ENCODE assay signal across 9 cellular contexts in genomic region chr18:34592961-34593382, GRCh38.
DNase-seq lines count a peak whose midpoint lies in the region; ATAC-seq, FAIRE-seq and TF ChIP-seq lines count a peak whose summit lies in the region.
"Had no signal": no experiment of that assay in that cellular context is flagged by ENCODE, and none has a peak within 500 bp of the region (broad histone marks: within the 10 kb centered on the region; RNA-seq: fewer than 3 reads in every experiment).

No MANE protein-coding gene starts in this region.

- H3K4me1 ChIP-seq in astrocyte (ENCODE audit: insufficient read depth, low read length): no peaks in the 10 kb centered on the region
- H3K4me1 ChIP-seq in CD8-positive, alpha-beta T cell (ENCODE audit: insufficient read depth, low read length): no peaks in the 10 kb centered on the region

- peak overlapping the region; percentile 88 for H3K4me3 Mint-ChIP-seq in astrocyte (ENCODE audit: unreplicated experiment)
- H3K4me3 Mint-ChIP-seq in CD8-positive, alpha-beta T cell: no peak overlapping the region

- no peaks in the 10 kb centered on the region for H4K20me1 ChIP-seq in astrocyte (ENCODE audit: insufficient read depth, low read length)

- no peaks in the 10 kb centered on the region for H3K36me3 ChIP-seq in astrocyte (ENCODE audit: insufficient read depth, low read length)
- H3K36me3 ChIP-seq in CD8-positive, alpha-beta T cell (ENCODE audit: insufficient read depth, low read length): no peaks in the 10 kb centered on the region

- peak overlapping the region; percentile 70 for H3K27ac ChIP-seq in astrocyte (ENCODE audit: low read depth, low read length)
- no peak overlapping the region for H3K27ac ChIP-seq in CD8-positive, alpha-beta T cell (ENCODE audit: low read depth, low read length)

- POLR2A ChIA-PET in CD8-positive, alpha-beta T cell (lab: Charles Lee): no interaction called here

- FAIRE-seq in astrocyte (lab: Jason Lieb, UNC): peak; percentile 37
- FAIRE-seq: GM18507 had no signal

- H3K27me3 ChIP-seq in astrocyte (ENCODE audit: insufficient read depth, low read length): no peaks in the 10 kb centered on the region
- H3K27me3 ChIP-seq in CD8-positive, alpha-beta T cell (ENCODE audit: insufficient read depth, low read length): no peaks in the 10 kb centered on the region

- H3K27me3 Mint-ChIP-seq in astrocyte (ENCODE audit: low read depth, unreplicated experiment): no peaks in the 10 kb centered on the region
- no peaks in the 10 kb centered on the region for H3K27me3 Mint-ChIP-seq in CD8-positive, alpha-beta T cell (ENCODE audit: low read depth)

- H2AFZ ChIP-seq in astrocyte (ENCODE audit: low read depth, low read length): peak overlapping the region; percentile 81

- peak overlapping the region; percentile 76 for H3K9ac ChIP-seq in astrocyte (ENCODE audit: low read length)

- TF ChIP-seq CTCF in astrocyte (IDR thresholded peaks at IDR 0.05; ENCODE audit: insufficient read depth, low read depth, low read length): no peak
- no peak for TF ChIP-seq CTCF in CD8-positive, alpha-beta T cell (IDR thresholded peaks at IDR 0.05)

- H3K36me3 Mint-ChIP-seq in astrocyte (ENCODE audit: low read depth, unreplicated experiment): no peaks in the 10 kb centered on the region
- H3K36me3 Mint-ChIP-seq in CD8-positive, alpha-beta T cell: no peaks in the 10 kb centered on the region

- ATAC-seq in left ventricle myocardium superior (peak; percentile 93), HG02763 (IDR thresholded peaks at IDR 0.05; ENCODE audit: unreplicated experiment) (no peak)
- ATAC-seq in CD8-positive, alpha-beta T cell: no peak

- intact Hi-C loops in left ventricle myocardium superior (cut with micrococcal nuclease): loop anchor here (5.0 kb wide), 1 partner anchor 96 kb away; no protein-coding TSS in a partner anchor
- intact Hi-C loops in posterior cingulate gyrus (cut with DNase I): loop anchor here (5.0 kb wide), 1 partner anchor 96 kb away; no protein-coding TSS in a partner anchor
- intact Hi-C loops in CD8-positive, alpha-beta T cell (cut with DNase I, micrococcal nuclease): no loop called here

- in situ Hi-C loops in G401 (cut with HindIII; ENCODE audit: low sequenced_read_pairs): no loop called here

- H3K79me2 ChIP-seq in astrocyte (ENCODE audit: insufficient read depth, low read length): no peaks in the 10 kb centered on the region

- H3K4me1 Mint-ChIP-seq in astrocyte (ENCODE audit: low read depth, unreplicated experiment): peaks cover 24% of the 10 kb centered on the region
- H3K4me1 Mint-ChIP-seq in CD8-positive, alpha-beta T cell (ENCODE audit: low read depth): no peaks in the 10 kb centered on the region

- peak overlapping the region; percentile 70 for H3K4me3 ChIP-seq in astrocyte (ENCODE audit: insufficient read depth, low read depth, low read length)
- H3K4me3 ChIP-seq in CD8-positive, alpha-beta T cell (ENCODE audit: low read depth, low read length): no peak overlapping the region

- H3K4me2 ChIP-seq in astrocyte (ENCODE audit: low read length): peak overlapping the region; percentile 88

- no peaks in the 10 kb centered on the region for H3K9me3 Mint-ChIP-seq in astrocyte (ENCODE audit: unreplicated experiment)
- no peaks in the 10 kb centered on the region for H3K9me3 Mint-ChIP-seq in CD8-positive, alpha-beta T cell

- H3K9me3 ChIP-seq in astrocyte (ENCODE audit: insufficient read depth, low read depth, low read length): no peaks in the 10 kb centered on the region
- no peaks in the 10 kb centered on the region for H3K9me3 ChIP-seq in CD8-positive, alpha-beta T cell (ENCODE audit: low read length)

- H3K27ac Mint-ChIP-seq in astrocyte (ENCODE audit: unreplicated experiment): peak overlapping the region; percentile 99
- H3K27ac Mint-ChIP-seq in CD8-positive, alpha-beta T cell: no peak overlapping the region

- CTCF ChIA-PET in CD8-positive, alpha-beta T cell (lab: Charles Lee): no interaction called here

- DNase-seq in G401 (ENCODE audit: low spot score) (peak; percentile 92), astrocyte (ENCODE audit: low read depth) (peak; percentile 80), left ventricle myocardium superior (peak; percentile 69), posterior cingulate gyrus (peak; percentile 37 to 96 (median 60)), DMS114 treated with DMSO at 0.1 percent for 48 hours (lab: John Stamatoyannopoulos, UW; ENCODE audit: unreplicated experiment) (no peak)
- DNase-seq in CD8-positive, alpha-beta T cell: no peak
- no peak for DNase-seq in stimulated activated naive CD4-positive, alpha-beta T cell treated with Interleukin-2 at 50 U/mL for 16 hours (lab: John Stamatoyannopoulos, UW)

Comparison
In these comparisons a context has a peak if more than half of its experiments do, and no peak if none do; other contexts are left out.
1. DNase-seq: peak in G401 (single experiment), astrocyte (single experiment), left ventricle myocardium superior (single experiment) and posterior cingulate gyrus (10 of 10); none in DMS114 treated with DMSO at 0.1 percent for 48 hours (single experiment), CD8-positive, alpha-beta T cell (0 of 7) and stimulated activated naive CD4-positive, alpha-beta T cell treated with Interleukin-2 at 50 U/mL for 16 hours (single experiment).
2. intact Hi-C loops: an anchor here in left ventricle myocardium superior (5.0 kb wide) and posterior cingulate gyrus (5.0 kb wide); none called in CD8-positive, alpha-beta T cell.